7 cellular contexts compared by ENCODE assay signal in genomic region chr1:182603646-182604127, GRCh38. TPM values are rescaled to one million over a fixed set of nuclear protein-coding genes. Genes with fewer than 3 reads are reported as not detected.
DNase-seq lines count a peak whose midpoint lies in the region; ATAC-seq and TF ChIP-seq lines count a peak whose summit lies in the region.

No MANE protein-coding gene starts in this region.

- no peak overlapping the region for H3K27ac Mint-ChIP-seq in activated T-helper 17 cell treated with anti-CD3 and anti-CD28 coated beads, Interleukin-2, amount 50 U/mL, for 72 hours

- H3K27me3 ChIP-seq in layer of hippocampus (ENCODE audit: control insufficient read depth, insufficient read depth, low read length) = no peaks in the 10 kb centered on the region
- H3K27me3 ChIP-seq in upper lobe of right lung = no peaks in the 10 kb centered on the region

- peaks cover 33% of the 10 kb centered on the region for H3K4me1 ChIP-seq in upper lobe of right lung

- H3K4me3 Mint-ChIP-seq in activated T-helper 17 cell treated with anti-CD3 and anti-CD28 coated beads, Interleukin-2, amount 50 U/mL, for 72 hours = no peak overlapping the region

- peak overlapping the region; percentile 66 for H3K4me3 ChIP-seq in upper lobe of right lung

- ATAC-seq in GM18498 (IDR thresholded peaks at IDR 0.05; ENCODE audit: unreplicated experiment) (peak; percentile 9), HG02571 (IDR thresholded peaks at IDR 0.05; ENCODE audit: unreplicated experiment) (peak; percentile 4), upper lobe of right lung (peak; percentile 4)
- peak; percentile 23 for ATAC-seq in activated T-helper 17 cell treated with anti-CD3 and anti-CD28 coated beads, Interleukin-2, amount 50 U/mL, for 72 hours (replicated peaks)

- TF ChIP-seq CTCF in upper lobe of right lung (IDR thresholded peaks at IDR 0.05) = no peak

- H3K9me3 Mint-ChIP-seq in activated T-helper 17 cell treated with anti-CD3 and anti-CD28 coated beads, Interleukin-2, amount 50 U/mL, for 72 hours = no peaks in the 10 kb centered on the region

- no peaks in the 10 kb centered on the region for H3K9me3 ChIP-seq in upper lobe of right lung

- intact Hi-C loops in upper lobe of right lung (cut with DNase I) = no loop called here

- H3K4me1 Mint-ChIP-seq in activated T-helper 17 cell treated with anti-CD3 and anti-CD28 coated beads, Interleukin-2, amount 50 U/mL, for 72 hours = peaks cover 6% of the 10 kb centered on the region

- peaks cover 9% of the 10 kb centered on the region for H3K27me3 Mint-ChIP-seq in activated T-helper 17 cell treated with anti-CD3 and anti-CD28 coated beads, Interleukin-2, amount 50 U/mL, for 72 hours

- no peaks in the 10 kb centered on the region for H3K36me3 Mint-ChIP-seq in activated T-helper 17 cell treated with anti-CD3 and anti-CD28 coated beads, Interleukin-2, amount 50 U/mL, for 72 hours (ENCODE audit: low read depth)

- H3K36me3 ChIP-seq in upper lobe of right lung = peaks cover 19% of the 10 kb centered on the region

- H3K27ac ChIP-seq in layer of hippocampus (ENCODE audit: low read depth, low read length) (peak overlapping the region; percentile 18), upper lobe of right lung (peak overlapping the region; percentile 85)

- no peak for DNase-seq in upper lobe of right lung
- DNase-seq in T-helper 9 cell = no peak
- DNase-seq in effector CD8-positive, alpha-beta T cell (lab: John Stamatoyannopoulos, UW) = no peak

RNA-seq across cellular contexts. Expression of gene RGS16, which starts 0.5 kb away (rescaled TPM):
- total RNA-seq in activated T-helper 17 cell treated with anti-CD3 and anti-CD28 coated beads, Interleukin-2, amount 50 U/mL, for 72 hours = 10 to 100 TPM in 1 of 2 donors, 1 to 10 TPM in 1; 9.7 to 32.1 TPM
- total RNA-seq in upper lobe of right lung = 12.0 TPM

RNA-seq across cellular contexts. Expression of gene RNASEL, which starts 14.6 kb away (rescaled TPM):
- total RNA-seq in activated T-helper 17 cell treated with anti-CD3 and anti-CD28 coated beads, Interleukin-2, amount 50 U/mL, for 72 hours = 1 to 10 TPM; 2.7 to 8.4 TPM
- total RNA-seq in upper lobe of right lung = 12.8 TPM
